In genomic region chr7:128404143-128404681, GRCh38 we compare ENCODE assay signal across 10 cellular contexts. TPM values are rescaled to one million over a fixed set of nuclear protein-coding genes. Genes with fewer than 3 reads are reported as not detected.
DNase-seq lines count a peak whose midpoint lies in the region; ATAC-seq, FAIRE-seq and TF ChIP-seq lines count a peak whose summit lies in the region.
"Had no signal": no experiment of that assay in that cellular context is flagged by ENCODE, and none has a peak within 500 bp of the region (broad histone marks: within the 10 kb centered on the region; RNA-seq: fewer than 3 reads in every experiment).

No MANE protein-coding gene starts in this region.

- CTCF ChIA-PET in GM12878 (lab: Yijun Ruan, JAX), result interaction anchor here (0.8 to 23.9 kb wide), 9 partner anchors 10 to 59 kb away, joined by 3 to 458 read pairs (median 5); no protein-coding TSS in a partner anchor
- CTCF ChIA-PET in naive thymus-derived CD4-positive, alpha-beta T cell (lab: Charles Lee), result interaction anchor here (1.1 to 8.6 kb wide), 2 partner anchors 22 to 55 kb away, joined by 3 to 163 read pairs; no protein-coding TSS in a partner anchor

- peaks cover 7% of the 10 kb centered on the region for H3K36me3 Mint-ChIP-seq in CD4-positive, CD25-positive, alpha-beta regulatory T cell
- H3K36me3 Mint-ChIP-seq in naive thymus-derived CD4-positive, alpha-beta T cell, result peaks cover 0 to 13% (median 0%) of the 10 kb centered on the region in 5 donors

- peak overlapping the region; percentile 59 for H3K4me3 ChIP-seq in CD4-positive, CD25-positive, alpha-beta regulatory T cell (ENCODE audit: low read depth, low read length)
- H3K4me3 ChIP-seq in HUES6 (ENCODE audit: low read depth, low read length) (peak overlapping the region; percentile 73; the same call in 1 of the 2 replicates), GM12878 (peak overlapping the region; percentile 74)
- H3K4me3 ChIP-seq in naive thymus-derived CD4-positive, alpha-beta T cell (ENCODE audit: low read length), result no peak overlapping the region

- no peak for DNase-seq in CD4-positive, CD25-positive, alpha-beta regulatory T cell
- DNase-seq in GM12878 (ENCODE audit: low read depth, low spot score) (no peak), iPS-NIHi11 (ENCODE audit: low spot score) (no peak), DMS153 treated with DMSO at 0.1 percent for 48 hours (lab: John Stamatoyannopoulos, UW; ENCODE audit: unreplicated experiment) (no peak)
- no peak for DNase-seq in naive thymus-derived CD4-positive, alpha-beta T cell

- no peaks in the 10 kb centered on the region for H4K20me1 ChIP-seq in GM12878 (ENCODE audit: control insufficient read depth, insufficient read depth)

- H3K4me2 ChIP-seq in GM12878 (ENCODE audit: control insufficient read depth, insufficient read depth), result peak overlapping the region; percentile 71

- no TSS peak for BruUV-seq in GM12878 (replicated peaks; lab: Mats Ljungman, UMichigan)

- TF ChIP-seq CTCF in GM12878 (IDR thresholded peaks at IDR 0.05 in 2 of 3, conservative IDR thresholded peaks at IDR 0.05 in 1 of 3; ENCODE audit: control insufficient read depth in 2 of 3, extremely low read depth in 1 of 3, insufficient read depth in 1 of 3, low read depth in 3 of 3, low read length in 3 of 3), result no peak

- no peak for TF ChIP-seq RAD21 in GM12878 (IDR thresholded peaks at IDR 0.05; ENCODE audit: insufficient read depth, low read depth, low read length)

- SMC1A ChIA-PET in GM12878 (lab: Charles Lee; ENCODE audit: uncharacterized antibody, unreplicated experiment), result interaction anchor here (1.1 to 5.8 kb wide), 3 partner anchors 12 to 55 kb away, joined by 3 to 43 read pairs (median 5); no protein-coding TSS in a partner anchor

- H3K27ac Mint-ChIP-seq in CD4-positive, CD25-positive, alpha-beta regulatory T cell, result peak overlapping the region in 2 of 3 donors; percentile 85 to 87
- H3K27ac Mint-ChIP-seq in naive thymus-derived CD4-positive, alpha-beta T cell, result peak overlapping the region in 8 of 9 donors; percentile 21 to 79 (median 76)

- WGBS in GM12878 (ENCODE audit: insufficient coverage, insufficient replicate concordance, low lambda C conversion rate, missing lambda C conversion rate), result 74% methylated on average over 8 of the region's 9 CpGs

- no peak for TF ChIP-seq POLR2A in GM12878 (IDR thresholded peaks at IDR 0.05; ENCODE audit: low read depth, low read length)

- in situ Hi-C loops in GM12878 (cut with MboI), result no loop called here

- POLR2A ChIA-PET in GM12878 (lab: Charles Lee), result no interaction called here
- POLR2A ChIA-PET in naive thymus-derived CD4-positive, alpha-beta T cell (lab: Charles Lee), result no interaction called here

- H3K4me1 Mint-ChIP-seq in CD4-positive, CD25-positive, alpha-beta regulatory T cell, result peaks cover 3 to 57% (median 41%) of the 10 kb centered on the region in 4 donors
- peaks cover 29 to 54% (median 51%) of the 10 kb centered on the region in 7 donors for H3K4me1 Mint-ChIP-seq in naive thymus-derived CD4-positive, alpha-beta T cell

- H2AFZ ChIP-seq in GM12878 (ENCODE audit: control insufficient read depth, low read depth, low read length), result no peak overlapping the region

- peaks cover 12% of the 10 kb centered on the region for H3K79me2 ChIP-seq in GM12878 (ENCODE audit: control insufficient read depth, insufficient read depth, low read length)

- H3K4me1 ChIP-seq in CD4-positive, CD25-positive, alpha-beta regulatory T cell (ENCODE audit: control insufficient read depth, insufficient read depth, low read length, poor library complexity, severe bottlenecking), result peaks cover 42% of the 10 kb centered on the region
- H3K4me1 ChIP-seq in HUES6 (ENCODE audit: control insufficient read depth, insufficient read depth, low read length) (peaks cover 38% of the 10 kb centered on the region), GM12878 (ENCODE audit: control insufficient read depth, insufficient read depth, low read length) (peaks cover 12% of the 10 kb centered on the region)
- peaks cover 14 to 29% of the 10 kb centered on the region in 2 donors for H3K4me1 ChIP-seq in naive thymus-derived CD4-positive, alpha-beta T cell (ENCODE audit: control insufficient read depth in 2 of 2, insufficient read depth in 2 of 2, low read length in 2 of 2)

- no peak overlapping the region for H3K27ac ChIP-seq in CD4-positive, CD25-positive, alpha-beta regulatory T cell (ENCODE audit: insufficient read depth, low read length, poor library complexity, severe bottlenecking)
- H3K27ac ChIP-seq in HUES6 (ENCODE audit: low read depth, low read length) (no peak overlapping the region), GM12878 (ENCODE audit: control insufficient read depth, insufficient read depth) (no peak overlapping the region)
- H3K27ac ChIP-seq in naive thymus-derived CD4-positive, alpha-beta T cell (ENCODE audit: low read depth, low read length), result no peak overlapping the region

- no peak overlapping the region for H3K9ac ChIP-seq in HUES6 (ENCODE audit: low read length)
- H3K9ac ChIP-seq in GM12878 (ENCODE audit: control insufficient read depth, insufficient read depth, low read length), result no peak overlapping the region; the same call in 1 of the 2 replicates

- no peak for ATAC-seq in CD4-positive, CD25-positive, alpha-beta regulatory T cell (ENCODE audit: low read depth in 2 of 2)
- no peak for ATAC-seq in GM12878
- no peak for ATAC-seq in naive thymus-derived CD4-positive, alpha-beta T cell
- ATAC-seq in HG03432 (IDR thresholded peaks at IDR 0.05; ENCODE audit: unreplicated experiment), result no peak
- no peak for ATAC-seq in GM21367 (IDR thresholded peaks at IDR 0.05; ENCODE audit: unreplicated experiment)

- H3K9me3 ChIP-seq in CD4-positive, CD25-positive, alpha-beta regulatory T cell (ENCODE audit: control insufficient read depth in 2 of 2, low read length in 2 of 2), result no peaks in the 10 kb centered on the region
- no peaks in the 10 kb centered on the region for H3K9me3 ChIP-seq in HUES6 (ENCODE audit: control insufficient read depth, insufficient read depth, low read depth, low read length)
- H3K9me3 ChIP-seq in GM12878 (replicated peaks; ENCODE audit: control insufficient read depth, insufficient read depth, low read length), result no peaks in the 10 kb centered on the region
- no peaks in the 10 kb centered on the region for H3K9me3 ChIP-seq in naive thymus-derived CD4-positive, alpha-beta T cell (ENCODE audit: control insufficient read depth in 2 of 3, low read length in 3 of 3)
- H3K9me3 ChIP-seq: neutrophil had no signal

- no peaks in the 10 kb centered on the region for H3K27me3 Mint-ChIP-seq in CD4-positive, CD25-positive, alpha-beta regulatory T cell
- H3K27me3 Mint-ChIP-seq in naive thymus-derived CD4-positive, alpha-beta T cell, result no peaks in the 10 kb centered on the region

- no peak for FAIRE-seq in GM12878 (lab: Jason Lieb, UNC)
- FAIRE-seq: GM18507 had no signal

- peaks cover 17% of the 10 kb centered on the region for H3K36me3 ChIP-seq in CD4-positive, CD25-positive, alpha-beta regulatory T cell (ENCODE audit: control insufficient read depth, insufficient read depth, low read length)
- peaks cover 15% of the 10 kb centered on the region; the same call in 1 of the 2 replicates for H3K36me3 ChIP-seq in HUES6 (ENCODE audit: control insufficient read depth, insufficient read depth, low read length)
- peaks cover 0 to 7% of the 10 kb centered on the region in 2 experiments; a peak in 3 of 4 replicates for H3K36me3 ChIP-seq in GM12878 (ENCODE audit: control insufficient read depth in 2 of 2, insufficient read depth in 2 of 2, low read length in 1 of 2)
- peaks cover 0 to 24% (median 0%) of the 10 kb centered on the region in 3 experiments for H3K36me3 ChIP-seq in naive thymus-derived CD4-positive, alpha-beta T cell (ENCODE audit: control insufficient read depth in 2 of 3, insufficient read depth in 3 of 3, low read length in 3 of 3)

- no peaks in the 10 kb centered on the region for H3K27me3 ChIP-seq in CD4-positive, CD25-positive, alpha-beta regulatory T cell (ENCODE audit: control insufficient read depth, insufficient read depth, low read length)
- H3K27me3 ChIP-seq in HUES6 (ENCODE audit: control insufficient read depth, insufficient read depth, low read length) (peaks cover 55% of the 10 kb centered on the region), GM12878 (replicated peaks in 1 of 2; ENCODE audit: control insufficient read depth in 2 of 2, insufficient read depth in 2 of 2, low read length in 1 of 2) (no peaks in the 10 kb centered on the region; a peak in 1 of 4 replicates)
- no peaks in the 10 kb centered on the region for H3K27me3 ChIP-seq in naive thymus-derived CD4-positive, alpha-beta T cell (ENCODE audit: control insufficient read depth in 2 of 2, insufficient read depth in 2 of 2, low read length in 2 of 2)
- H3K27me3 ChIP-seq: neutrophil had no signal

- no peak for TF ChIP-seq EP300 in GM12878 (IDR thresholded peaks at IDR 0.05; ENCODE audit: borderline replicate concordance in 1 of 2, control insufficient read depth in 1 of 2, low read depth in 2 of 2, low read length in 2 of 2)

- RAD21 ChIA-PET in GM12878 (lab: Charles Lee; ENCODE audit: unreplicated experiment), result interaction anchor here (0.9 to 2.2 kb wide), 4 partner anchors 21 to 55 kb away, joined by 4 to 9 read pairs (median 6); no protein-coding TSS in a partner anchor

- intact Hi-C loops in GM12878 (cut with micrococcal nuclease; ENCODE audit: unreplicated experiment), result no loop called here
- intact Hi-C loops in naive thymus-derived CD4-positive, alpha-beta T cell (cut with micrococcal nuclease), result loop anchor here in 1 of 2 donors (10.0 kb wide), 1 partner anchor 131 kb away; no protein-coding TSS in a partner anchor

- peak overlapping the region; percentile 84 to 92 (median 86) for H3K4me3 Mint-ChIP-seq in CD4-positive, CD25-positive, alpha-beta regulatory T cell
- peak overlapping the region; percentile 59 to 89 (median 81) for H3K4me3 Mint-ChIP-seq in naive thymus-derived CD4-positive, alpha-beta T cell

- H3K9me3 Mint-ChIP-seq in CD4-positive, CD25-positive, alpha-beta regulatory T cell, result peaks cover 0 to 1% (median 0%) of the 10 kb centered on the region in 7 donors
- H3K9me3 Mint-ChIP-seq in naive thymus-derived CD4-positive, alpha-beta T cell, result no peaks in the 10 kb centered on the region

RNA-seq across cellular contexts. Expression of gene IMPDH1, which starts 5.6 kb away (rescaled TPM):
- 48.2 TPM for total RNA-seq in CD4-positive, CD25-positive, alpha-beta regulatory T cell
- polyA plus RNA-seq in CD4-positive, CD25-positive, alpha-beta regulatory T cell, result 10 to 100 TPM; 27.2 to 43.5 (median 32.4) TPM
- total RNA-seq in GM12878 (2013; cell fraction: nucleolus; rRNA removed), result 38.3 and 43.9 TPM in 2 replicates
- total RNA-seq in GM12878 (2014; rRNA removed), result 48.4 and 51.7 TPM in 2 replicates
- total RNA-seq in GM12878 (2014; rRNA removed; fragmentation: Illumina TruSeq; extraction: Trizol), result 27.7 and 31.4 TPM in 2 replicates
- 56.0 and 61.3 TPM in 2 replicates for total RNA-seq in GM12878 (2021)
- polyA plus RNA-seq in GM12878 (2011; ENCODE audit: low read depth), result 8.8 TPM
- polyA plus RNA-seq in GM12878 (2011; rRNA removed), result 18.5 and 34.8 TPM in 2 replicates
- polyA plus RNA-seq in GM12878 (2011; cell fraction: cytosol; rRNA removed), result 34.6 and 42.3 TPM in 2 replicates
- polyA plus RNA-seq in GM12878 (2011; cell fraction: nucleus; rRNA removed), result 84.6 and 84.9 TPM in 2 replicates
- 24.1 and 28.3 TPM in 2 replicates for polyA plus RNA-seq in GM12878 (2012)
- 10.5 and 24.0 TPM in 2 replicates for polyA plus RNA-seq in GM12878 (2014; fragmentation: Illumina TruSeq; extraction: Trizol)
- polyA plus RNA-seq in GM12878 (2014; fragmentation: Nextera tagmentation; extraction: Ambion mirVana), result 1 to 10 TPM in 1 of 2 experiments, under 1 TPM in 1; 0.50 to 1.5 TPM
- polyA plus RNA-seq in GM12878 (2014; rRNA removed), result 50.8 and 55.9 TPM in 2 replicates
- 10 to 100 TPM; 48.7 to 58.3 TPM for polyA plus RNA-seq in GM12878 (2016; fragmentation: Nextera tagmentation; extraction: Ambion mirVana)
- 28.6 and 35.3 TPM in 2 replicates for polyA minus RNA-seq in GM12878 (2011; rRNA and poly(A)+ RNA removed)
- polyA minus RNA-seq in GM12878 (2011; cell fraction: cytosol; rRNA and poly(A)+ RNA removed), result 19.9 and 22.7 TPM in 2 replicates
- polyA minus RNA-seq in GM12878 (2011; cell fraction: nucleus; rRNA and poly(A)+ RNA removed), result 20.3 and 40.6 TPM in 2 replicates
- total RNA-seq in naive thymus-derived CD4-positive, alpha-beta T cell, result 10 to 100 TPM; 36.5 to 92.0 (median 44.4) TPM
- polyA plus RNA-seq in naive thymus-derived CD4-positive, alpha-beta T cell, result 10 to 100 TPM; 33.7 to 48.1 TPM

RNA-seq across cellular contexts. Expression of gene PRRT4, which starts 42.7 kb away (rescaled TPM):
- total RNA-seq in CD4-positive, CD25-positive, alpha-beta regulatory T cell, result 0.42 TPM
- polyA plus RNA-seq in CD4-positive, CD25-positive, alpha-beta regulatory T cell, result under 1 TPM in 1 of 4 donors, not detected in 3; 0.06 TPM
- not detected in 2 replicates for total RNA-seq in GM12878 (2013; cell fraction: nucleolus; rRNA removed)
- not detected in 2 replicates for total RNA-seq in GM12878 (2014; rRNA removed)
- not detected in 2 replicates for total RNA-seq in GM12878 (2014; rRNA removed; fragmentation: Illumina TruSeq; extraction: Trizol)
- not detected in 2 replicates for total RNA-seq in GM12878 (2021)
- not detected for polyA plus RNA-seq in GM12878 (2011; ENCODE audit: low read depth)
- polyA plus RNA-seq in GM12878 (2011; rRNA removed), result not detected in 2 replicates
- polyA plus RNA-seq in GM12878 (2011; cell fraction: cytosol; rRNA removed), result not detected in 2 replicates
- not detected in 2 replicates for polyA plus RNA-seq in GM12878 (2011; cell fraction: nucleus; rRNA removed)
- polyA plus RNA-seq in GM12878 (2012), result not detected in 2 replicates
- polyA plus RNA-seq in GM12878 (2014; fragmentation: Illumina TruSeq; extraction: Trizol), result not detected in 2 replicates
- not detected for polyA plus RNA-seq in GM12878 (2014; fragmentation: Nextera tagmentation; extraction: Ambion mirVana)
- polyA plus RNA-seq in GM12878 (2014; rRNA removed), result not detected in 2 replicates
- not detected for polyA plus RNA-seq in GM12878 (2016; fragmentation: Nextera tagmentation; extraction: Ambion mirVana)
- not detected in 2 replicates for polyA minus RNA-seq in GM12878 (2011; rRNA and poly(A)+ RNA removed)
- not detected in 2 replicates for polyA minus RNA-seq in GM12878 (2011; cell fraction: cytosol; rRNA and poly(A)+ RNA removed)
- polyA minus RNA-seq in GM12878 (2011; cell fraction: nucleus; rRNA and poly(A)+ RNA removed), result not detected in 2 replicates
- total RNA-seq in naive thymus-derived CD4-positive, alpha-beta T cell, result 1 to 10 TPM in 1 of 5 experiments, under 1 TPM in 3, not detected in 1; 0.49 to 1.1 (median 0.58) TPM
- under 1 TPM in 1 of 2 donors, not detected in 1; 0.27 TPM for polyA plus RNA-seq in naive thymus-derived CD4-positive, alpha-beta T cell

RNA-seq across cellular contexts. Expression of gene HILPDA, which starts 51.5 kb away (rescaled TPM):
- total RNA-seq in CD4-positive, CD25-positive, alpha-beta regulatory T cell, result 4.1 TPM
- polyA plus RNA-seq in CD4-positive, CD25-positive, alpha-beta regulatory T cell, result 1 to 10 TPM; 1.6 to 8.8 (median 5.5) TPM
- 232 and 244 TPM in 2 replicates for total RNA-seq in GM12878 (2013; cell fraction: nucleolus; rRNA removed)
- 15.1 and 16.4 TPM in 2 replicates for total RNA-seq in GM12878 (2014; rRNA removed)
- total RNA-seq in GM12878 (2014; rRNA removed; fragmentation: Illumina TruSeq; extraction: Trizol), result 19.6 and 21.2 TPM in 2 replicates
- 12.0 and 14.1 TPM in 2 replicates for total RNA-seq in GM12878 (2021)
- polyA plus RNA-seq in GM12878 (2011; ENCODE audit: low read depth), result 22.4 TPM
- 198 and 232 TPM in 2 replicates for polyA plus RNA-seq in GM12878 (2011; rRNA removed)
- polyA plus RNA-seq in GM12878 (2011; cell fraction: cytosol; rRNA removed), result 184 and 280 TPM in 2 replicates
- polyA plus RNA-seq in GM12878 (2011; cell fraction: nucleus; rRNA removed), result 85.4 and 130 TPM in 2 replicates
- polyA plus RNA-seq in GM12878 (2012), result 26.2 and 86.6 TPM in 2 replicates
- 22.1 and 24.2 TPM in 2 replicates for polyA plus RNA-seq in GM12878 (2014; fragmentation: Illumina TruSeq; extraction: Trizol)
- 10 to 100 TPM; 37.4 to 44.0 TPM for polyA plus RNA-seq in GM12878 (2014; fragmentation: Nextera tagmentation; extraction: Ambion mirVana)
- polyA plus RNA-seq in GM12878 (2014; rRNA removed), result 26.1 and 29.6 TPM in 2 replicates
- polyA plus RNA-seq in GM12878 (2016; fragmentation: Nextera tagmentation; extraction: Ambion mirVana), result 10 to 100 TPM; 24.5 to 28.4 TPM
- 141 and 166 TPM in 2 replicates for polyA minus RNA-seq in GM12878 (2011; rRNA and poly(A)+ RNA removed)
- 42.1 and 54.1 TPM in 2 replicates for polyA minus RNA-seq in GM12878 (2011; cell fraction: cytosol; rRNA and poly(A)+ RNA removed)
- polyA minus RNA-seq in GM12878 (2011; cell fraction: nucleus; rRNA and poly(A)+ RNA removed), result 97.8 and 100.0 TPM in 2 replicates
- 10 to 100 TPM in 1 of 5 experiments, 1 to 10 TPM in 4; 2.4 to 39.5 (median 4.4) TPM for total RNA-seq in naive thymus-derived CD4-positive, alpha-beta T cell
- 1 to 10 TPM; 2.5 to 3.1 TPM for polyA plus RNA-seq in naive thymus-derived CD4-positive, alpha-beta T cell
